Comparison of ENCODE assay signal across 16 cellular contexts in the genomic region with DNA sequence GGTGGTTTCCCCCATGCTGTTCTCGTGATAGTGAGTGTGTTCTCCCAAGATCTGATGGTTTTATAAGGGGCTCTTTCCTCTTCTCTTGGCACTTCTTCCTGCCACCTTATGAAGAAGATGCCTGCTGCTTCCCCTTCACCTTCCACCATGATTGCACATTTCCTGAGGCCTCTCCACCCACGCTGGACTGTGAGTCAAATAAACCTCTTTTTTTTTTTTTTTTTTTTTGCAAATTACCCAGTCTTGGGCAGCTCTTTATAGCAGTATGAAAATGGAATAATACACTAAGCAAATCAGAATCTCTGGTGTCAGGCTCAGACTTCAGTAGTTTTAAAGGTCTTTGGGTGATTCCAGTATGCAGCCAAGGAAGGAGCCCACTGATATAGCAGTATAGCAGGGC. TPM values are rescaled to one million over a fixed set of nuclear protein-coding genes. Genes with fewer than 3 reads are reported as not detected.
A peak's percentile ranks its signal among the peaks of the same experiment; 100 is the strongest.
DNase-seq lines count a peak whose midpoint lies in the region; ATAC-seq, FAIRE-seq and TF ChIP-seq lines count a peak whose summit lies in the region.
"Had no signal": no experiment of that assay in that cellular context is flagged by ENCODE, and none has a peak within 500 bp of the region (broad histone marks: within the 10 kb centered on the region; RNA-seq: fewer than 3 reads in every experiment).

No MANE protein-coding gene starts in this region.

- no TSS peak for BruUV-seq in K562 (replicated peaks; lab: Mats Ljungman, UMichigan)

- peaks cover 7% of the 10 kb centered on the region; the same call in 1 of the 2 replicates for H3K9me3 ChIP-seq in K562 (replicated peaks; ENCODE audit: control insufficient read depth, insufficient read depth, low read depth, low read length)

- H3K4me3 Mint-ChIP-seq in activated naive CD4-positive, alpha-beta T cell treated with anti-CD3 and anti-CD28 coated beads for 36 hours = no peak overlapping the region
- H3K4me3 Mint-ChIP-seq: CD4-positive, CD25-positive, alpha-beta regulatory T cell had no signal

- ATAC-seq in K562 = no peak
- ATAC-seq: HCT116 had no signal

- in situ Hi-C loops in K562 (cut with MboI) = no loop called here

- H3K4me3 ChIP-seq in K562 = no peak overlapping the region
- H3K4me3 ChIP-seq: BLaER1 had no signal

- H3K79me2 ChIP-seq in K562 (ENCODE audit: control insufficient read depth, insufficient read depth, low read length) = no peaks in the 10 kb centered on the region

- H3K27me3 ChIP-seq in K562 (ENCODE audit: control insufficient read depth in 2 of 2, insufficient read depth in 2 of 2, low read length in 2 of 2) = peaks cover 0 to 5% of the 10 kb centered on the region in 2 experiments; a peak in 1 of 5 replicates
- H3K27me3 ChIP-seq: BLaER1 had no signal

- H3K27ac Mint-ChIP-seq in activated naive CD4-positive, alpha-beta T cell treated with anti-CD3 and anti-CD28 coated beads for 36 hours = peak overlapping the region; percentile 13
- H3K27ac Mint-ChIP-seq: CD4-positive, CD25-positive, alpha-beta regulatory T cell had no signal

- no peak for TF ChIP-seq RAD21 in K562 (CRISPR knock-in tag; conservative IDR thresholded peaks at IDR 0.05 in 1 of 2, IDR thresholded peaks at IDR 0.05 in 1 of 2)

- intact Hi-C loops in activated naive CD4-positive, alpha-beta T cell treated with anti-CD3 and anti-CD28 coated beads for 36 hours (cut with micrococcal nuclease) = loop anchor here (2.0 to 5.0 kb wide), 2 partner anchors 13 to 124 kb away; partner anchors contain the start of gene ZYX
- intact Hi-C loops in K562 (cut with micrococcal nuclease) = loop anchor here (5.0 kb wide), 1 partner anchor 89 kb away; no protein-coding TSS in a partner anchor

- H3K27me3 Mint-ChIP-seq in activated naive CD4-positive, alpha-beta T cell treated with anti-CD3 and anti-CD28 coated beads for 36 hours (ENCODE audit: low read depth) = no peaks in the 10 kb centered on the region

- peaks cover 11% of the 10 kb centered on the region for H3K9me3 Mint-ChIP-seq in activated naive CD4-positive, alpha-beta T cell treated with anti-CD3 and anti-CD28 coated beads for 36 hours

- POLR2A ChIA-PET in K562 (lab: Yijun Ruan, JAX) = interaction anchor here (0.7 to 1.6 kb wide), 2 partner anchors 9 to 14 kb away, joined by 5 read pairs; no protein-coding TSS in a partner anchor

- H4K20me1 ChIP-seq in K562 (replicated peaks; ENCODE audit: control insufficient read depth, insufficient read depth, low read length) = no peaks in the 10 kb centered on the region
- H4K20me1 ChIP-seq: BLaER1 had no signal

- H3K4me1 ChIP-seq in K562 (replicated peaks in 1 of 2; ENCODE audit: control insufficient read depth in 2 of 2, insufficient read depth in 2 of 2, low read length in 2 of 2) = peaks cover 8 to 25% of the 10 kb centered on the region in 2 experiments

- H3K36me3 Mint-ChIP-seq in activated naive CD4-positive, alpha-beta T cell treated with anti-CD3 and anti-CD28 coated beads for 36 hours (ENCODE audit: low read depth) = peaks cover 13% of the 10 kb centered on the region
- H3K36me3 Mint-ChIP-seq: CD4-positive, CD25-positive, alpha-beta regulatory T cell had no signal

- H3K9ac ChIP-seq in K562 (ENCODE audit: insufficient read depth in 1 of 2, low read depth in 2 of 2, low read length in 2 of 2) = no peak overlapping the region
- H3K9ac ChIP-seq: BLaER1 had no signal

- no peak overlapping the region for H3K4me2 ChIP-seq in K562 (ENCODE audit: insufficient read depth, low read length)
- H3K4me2 ChIP-seq: BLaER1 had no signal

- CTCF ChIA-PET in activated naive CD4-positive, alpha-beta T cell treated with anti-CD3 and anti-CD28 coated beads for 36 hours (lab: Charles Lee) = interaction anchor here (1.2 to 1.5 kb wide), 3 partner anchors 12 to 290 kb away, joined by 4 read pairs; no protein-coding TSS in a partner anchor
- CTCF ChIA-PET in K562 (lab: Yijun Ruan, JAX; ENCODE audit: low intra/inter-chr PET ratio) = no interaction called here

- TF ChIP-seq CTCF in K562 (IDR thresholded peaks at IDR 0.05 in 2 of 3, conservative IDR thresholded peaks at IDR 0.05 in 1 of 3; ENCODE audit: insufficient read depth in 2 of 3, low read depth in 1 of 3, low read length in 3 of 3) = no peak

- no peak for TF ChIP-seq EP300 in K562 (IDR thresholded peaks at IDR 0.05; ENCODE audit: low read length)

- no peak for TF ChIP-seq POLR2A in K562 (conservative IDR thresholded peaks at IDR 0.05)

- FAIRE-seq in K562 (lab: Jason Lieb, UNC) = no peak
- FAIRE-seq: H54 had no signal

- WGBS in K562 (ENCODE audit: insufficient coverage, low coverage, missing lambda C conversion rate) = 52% methylated on average over 2 of the region's 2 CpGs

- peaks cover 19% of the 10 kb centered on the region for H3K4me1 Mint-ChIP-seq in activated naive CD4-positive, alpha-beta T cell treated with anti-CD3 and anti-CD28 coated beads for 36 hours (ENCODE audit: low read depth)
- H3K4me1 Mint-ChIP-seq: CD4-positive, CD25-positive, alpha-beta regulatory T cell had no signal

- H3K27ac ChIP-seq in K562 (ENCODE audit: extremely low read depth, low read depth, low read length) = no peak overlapping the region
- H3K27ac ChIP-seq: BLaER1 had no signal

- no peaks in the 10 kb centered on the region for H3K9me1 ChIP-seq in K562 (ENCODE audit: control insufficient read depth, insufficient read depth, low read length)

- DNase-seq in activated CD4-positive, alpha-beta T cell treated with anti-CD3 and anti-CD28 coated beads for 48 hours = peak; percentile 25
- no peak for DNase-seq in activated CD4-positive, alpha-beta T cell treated with anti-CD3 and anti-CD28 coated beads, Interleukin-2, amount 50 U/mL, for 4 hours
- peak; percentile 34 for DNase-seq in activated naive CD4-positive, alpha-beta T cell treated with anti-CD3 and anti-CD28 coated beads for 36 hours
- DNase-seq in activated naive CD4-positive, alpha-beta T cell treated with Interleukin-2 at 50 U/mL for 16 hours = no peak
- DNase-seq in CD1c-positive myeloid dendritic cell (ENCODE audit: extremely low spot score) (peak; percentile 40), K562 (ENCODE audit: extremely low read depth in 1 of 4, low spot score in 3 of 4) (no peak), putamen (ENCODE audit: low spot score) (no peak)
- DNase-seq in NK-92 treated with Interleukin-12 subunit alpha and Interleukin-12 subunit beta, amount 100 ng/mL, for 24 hours (lab: John Stamatoyannopoulos, UW) = no peak
- DNase-seq: 8988T; AML-193; CD4-positive, CD25-positive, alpha-beta regulatory T cell; DMS 273 treated with DMSO at 0.1 percent for 48 hours had no signal

- H2AFZ ChIP-seq in K562 (ENCODE audit: low read depth, low read length) = no peak overlapping the region

- no peaks in the 10 kb centered on the region for H3K36me3 ChIP-seq in K562 (ENCODE audit: control insufficient read depth, insufficient read depth, low read length)
- H3K36me3 ChIP-seq: BLaER1 had no signal

TF ChIP-seq in K562, 482 proteins besides CTCF, POLR2A, EP300 and RAD21:
- TF ChIP-seq, protein P1, sequence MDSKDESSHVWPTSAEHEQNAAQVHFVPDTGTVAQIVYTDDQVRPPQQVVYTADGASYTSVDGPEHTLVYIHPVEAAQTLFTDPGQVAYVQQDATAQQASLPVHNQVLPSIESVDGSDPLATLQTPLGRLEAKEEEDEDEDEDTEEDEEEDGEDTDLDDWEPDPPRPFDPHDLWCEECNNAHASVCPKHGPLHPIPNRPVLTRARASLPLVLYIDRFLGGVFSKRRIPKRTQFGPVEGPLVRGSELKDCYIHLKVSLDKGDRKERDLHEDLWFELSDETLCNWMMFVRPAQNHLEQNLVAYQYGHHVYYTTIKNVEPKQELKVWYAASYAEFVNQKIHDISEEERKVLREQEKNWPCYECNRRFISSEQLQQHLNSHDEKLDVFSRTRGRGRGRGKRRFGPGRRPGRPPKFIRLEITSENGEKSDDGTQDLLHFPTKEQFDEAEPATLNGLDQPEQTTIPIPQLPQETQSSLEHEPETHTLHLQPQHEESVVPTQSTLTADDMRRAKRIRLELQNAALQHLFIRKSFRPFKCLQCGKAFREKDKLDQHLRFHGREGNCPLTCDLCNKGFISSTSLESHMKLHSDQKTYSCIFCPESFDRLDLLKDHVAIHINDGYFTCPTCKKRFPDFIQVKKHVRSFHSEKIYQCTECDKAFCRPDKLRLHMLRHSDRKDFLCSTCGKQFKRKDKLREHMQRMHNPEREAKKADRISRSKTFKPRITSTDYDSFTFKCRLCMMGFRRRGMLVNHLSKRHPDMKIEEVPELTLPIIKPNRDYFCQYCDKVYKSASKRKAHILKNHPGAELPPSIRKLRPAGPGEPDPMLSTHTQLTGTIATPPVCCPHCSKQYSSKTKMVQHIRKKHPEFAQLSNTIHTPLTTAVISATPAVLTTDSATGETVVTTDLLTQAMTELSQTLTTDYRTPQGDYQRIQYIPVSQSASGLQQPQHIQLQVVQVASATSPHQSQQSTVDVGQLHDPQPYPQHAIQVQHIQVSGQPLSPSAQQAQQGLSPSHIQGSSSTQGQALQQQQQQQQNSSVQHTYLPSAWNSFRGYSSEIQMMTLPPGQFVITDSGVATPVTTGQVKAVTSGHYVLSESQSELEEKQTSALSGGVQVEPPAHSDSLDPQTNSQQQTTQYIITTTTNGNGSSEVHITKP (IDR thresholded peaks at IDR 0.05; ENCODE audit: partially characterized antibody) = peak; percentile 23
- peak; percentile 79 for TF ChIP-seq EGR1 (conservative IDR thresholded peaks at IDR 0.05)
- TF ChIP-seq ZNF766 (CRISPR knock-in tag; conservative IDR thresholded peaks at IDR 0.05) = peak; percentile 89
- no peak for TF ChIP-seq SREBF1 (IDR thresholded peaks at IDR 0.05; ENCODE audit: borderline replicate concordance, low read depth, low read length)
TF ChIP-seq in K562: peak in this region for 3.

RNA-seq across cellular contexts. Expression of gene TAS2R41, which starts 28.2 kb away (rescaled TPM):
- not detected for total RNA-seq in activated naive CD4-positive, alpha-beta T cell treated with anti-CD3 and anti-CD28 coated beads for 36 hours
- 0.69 and 0.83 TPM in 2 replicates for total RNA-seq in K562 (2011; cell fraction: chromatin; rRNA removed; ENCODE audit: low replicate concordance)
- total RNA-seq in K562 (2011; cell fraction: nucleolus; rRNA removed) = 0.50 and 1.4 TPM in 2 replicates
- 2.1 and 2.3 TPM in 2 replicates for total RNA-seq in K562 (2011; cell fraction: nucleoplasm; rRNA removed)
- total RNA-seq in K562 (2014; rRNA removed) (not detected in 2 replicates), K562 (2014; rRNA removed; fragmentation: Illumina TruSeq; extraction: Trizol) (not detected in 2 replicates), K562 (2015; rRNA removed; fragmentation: Illumina TruSeq; extraction: Trizol) (not detected in 2 replicates), K562 (2021) (not detected in 2 replicates)
- polyA plus RNA-seq in K562 (2011; rRNA removed) (not detected in 2 replicates), K562 (2014; fragmentation: Illumina TruSeq; extraction: Trizol) (not detected in 2 replicates), K562 (2014; fragmentation: Nextera tagmentation; extraction: Ambion mirVana) (not detected), K562 (2014; rRNA removed) (not detected in 2 replicates)
- not detected in 2 replicates for polyA plus RNA-seq in K562 (2011; cell fraction: cytosol; rRNA removed)
- polyA plus RNA-seq in K562 (2011; cell fraction: nucleus; rRNA removed) = 0.14 and 0.17 TPM in 2 replicates
- 0.18 TPM in 1 of 2 replicates, not detected in the other for polyA plus RNA-seq in K562 (2012)
- 0.36 and 0.39 TPM in 2 replicates for polyA minus RNA-seq in K562 (2011; rRNA and poly(A)+ RNA removed)
- not detected in 2 replicates for polyA minus RNA-seq in K562 (2011; cell fraction: cytosol; rRNA and poly(A)+ RNA removed)
- polyA minus RNA-seq in K562 (2011; cell fraction: nucleus; rRNA and poly(A)+ RNA removed) = 0.67 and 0.81 TPM in 2 replicates
- total RNA-seq: Daoy had no signal
- polyA plus RNA-seq: CD4-positive, CD25-positive, alpha-beta regulatory T cell had no signal

Comparison
In these comparisons a context has a peak if more than half of its experiments do, and no peak if none do; other contexts are left out.
1. DNase-seq: peak in activated CD4-positive, alpha-beta T cell treated with anti-CD3 and anti-CD28 coated beads for 48 hours (single experiment), activated naive CD4-positive, alpha-beta T cell treated with anti-CD3 and anti-CD28 coated beads for 36 hours (single experiment) and CD1c-positive myeloid dendritic cell (single experiment); none in activated CD4-positive, alpha-beta T cell treated with anti-CD3 and anti-CD28 coated beads, Interleukin-2, amount 50 U/mL, for 4 hours (0 of 2), activated naive CD4-positive, alpha-beta T cell treated with Interleukin-2 at 50 U/mL for 16 hours (single experiment), K562 (0 of 4), NK-92 treated with Interleukin-12 subunit alpha and Interleukin-12 subunit beta, amount 100 ng/mL, for 24 hours (single experiment) and putamen (single experiment).